1 cellular context compared by ENCODE assay signal in the genomic region with DNA sequence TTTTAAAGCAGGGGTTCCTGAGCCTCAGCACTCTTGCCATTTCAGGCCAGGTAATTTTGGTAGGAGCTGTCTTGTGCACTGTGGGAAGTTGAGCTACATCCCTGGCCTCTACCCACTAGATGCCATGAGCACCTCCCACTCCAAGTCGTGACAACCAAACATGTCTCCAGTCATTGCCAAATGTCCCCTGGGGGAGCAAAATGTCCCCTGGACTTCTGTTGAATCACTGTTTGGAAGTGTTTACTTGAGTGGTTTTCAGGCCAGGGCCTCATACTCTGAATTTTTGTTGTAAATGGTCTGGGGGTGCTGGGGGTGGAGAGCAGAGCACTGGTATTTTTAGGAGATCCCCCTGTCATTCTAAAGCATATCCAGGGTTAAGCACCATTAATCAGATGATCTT.
TF ChIP-seq lines count a peak whose summit lies in the region.

No MANE protein-coding gene starts in this region.

TF ChIP-seq in GM12878, 131 proteins besides CTCF, POLR2A, EP300 and RAD21 (continued from another document):
- TF ChIP-seq FOS (IDR thresholded peaks at IDR 0.05; ENCODE audit: borderline replicate concordance, extremely low read depth, insufficient read length) = no peak
- TF ChIP-seq, protein P1, sequence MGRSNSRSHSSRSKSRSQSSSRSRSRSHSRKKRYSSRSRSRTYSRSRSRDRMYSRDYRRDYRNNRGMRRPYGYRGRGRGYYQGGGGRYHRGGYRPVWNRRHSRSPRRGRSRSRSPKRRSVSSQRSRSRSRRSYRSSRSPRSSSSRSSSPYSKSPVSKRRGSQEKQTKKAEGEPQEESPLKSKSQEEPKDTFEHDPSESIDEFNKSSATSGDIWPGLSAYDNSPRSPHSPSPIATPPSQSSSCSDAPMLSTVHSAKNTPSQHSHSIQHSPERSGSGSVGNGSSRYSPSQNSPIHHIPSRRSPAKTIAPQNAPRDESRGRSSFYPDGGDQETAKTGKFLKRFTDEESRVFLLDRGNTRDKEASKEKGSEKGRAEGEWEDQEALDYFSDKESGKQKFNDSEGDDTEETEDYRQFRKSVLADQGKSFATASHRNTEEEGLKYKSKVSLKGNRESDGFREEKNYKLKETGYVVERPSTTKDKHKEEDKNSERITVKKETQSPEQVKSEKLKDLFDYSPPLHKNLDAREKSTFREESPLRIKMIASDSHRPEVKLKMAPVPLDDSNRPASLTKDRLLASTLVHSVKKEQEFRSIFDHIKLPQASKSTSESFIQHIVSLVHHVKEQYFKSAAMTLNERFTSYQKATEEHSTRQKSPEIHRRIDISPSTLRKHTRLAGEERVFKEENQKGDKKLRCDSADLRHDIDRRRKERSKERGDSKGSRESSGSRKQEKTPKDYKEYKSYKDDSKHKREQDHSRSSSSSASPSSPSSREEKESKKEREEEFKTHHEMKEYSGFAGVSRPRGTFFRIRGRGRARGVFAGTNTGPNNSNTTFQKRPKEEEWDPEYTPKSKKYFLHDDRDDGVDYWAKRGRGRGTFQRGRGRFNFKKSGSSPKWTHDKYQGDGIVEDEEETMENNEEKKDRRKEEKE (IDR thresholded peaks at IDR 0.05) = no peak
